In genomic region chr9:68741751-68742730, GRCh38 we compare ENCODE assay signal across 1 cellular context.
A peak's percentile ranks its signal among the peaks of the same experiment; 100 is the strongest.
TF ChIP-seq lines count a peak whose summit lies in the region.

No MANE protein-coding gene starts in this region.

TF ChIP-seq in K562, 482 proteins besides CTCF, POLR2A, EP300 and RAD21:
- TF ChIP-seq NFE2L1 (tag; IDR thresholded peaks at IDR 0.05; ENCODE audit: borderline replicate concordance, low read depth) = no peak
- TF ChIP-seq RBM25 (IDR thresholded peaks at IDR 0.05; ENCODE audit: low read depth, low read length, severe bottlenecking) = peak; percentile 56
